ENCODE assay signal across 1 cellular context in genomic region chr3:123070471-123070870, GRCh38.
TF ChIP-seq lines count a peak whose summit lies in the region.

No MANE protein-coding gene starts in this region.

TF ChIP-seq in liver, 16 proteins besides CTCF, POLR2A, EP300 and RAD21:
- TF ChIP-seq TAF1 (conservative IDR thresholded peaks at IDR 0.05) (no peak), FOXA2 (IDR thresholded peaks at IDR 0.05) (no peak), SP1 (IDR thresholded peaks at IDR 0.05) (peak; percentile 54), ATF3 (IDR thresholded peaks at IDR 0.05) (no peak), ZBTB33 (IDR thresholded peaks at IDR 0.05) (no peak), RXRA (IDR thresholded peaks at IDR 0.05) (peak; percentile 85 to 93), NR2F2 (IDR thresholded peaks at IDR 0.05) (no peak), FOXA1 (IDR thresholded peaks at IDR 0.05) (no peak), HNF4A (conservative IDR thresholded peaks at IDR 0.05) (peak; percentile 84 to 93), GABPA (IDR thresholded peaks at IDR 0.05 in 1 of 2, conservative IDR thresholded peaks at IDR 0.05 in 1 of 2) (no peak), HNF4G (IDR thresholded peaks at IDR 0.05) (peak; percentile 29), REST (IDR thresholded peaks at IDR 0.05) (peak; percentile 97), MAX (IDR thresholded peaks at IDR 0.05) (peak; percentile 88), EGR1 (IDR thresholded peaks at IDR 0.05; ENCODE audit: low read depth in 2 of 2) (no peak), JUND (IDR thresholded peaks at IDR 0.05) (peak in 1 of 2 donors; percentile 20), YY1 (IDR thresholded peaks at IDR 0.05) (peak; percentile 50)
